Comparison of ENCODE assay signal across 8 cellular contexts in the genomic region with DNA sequence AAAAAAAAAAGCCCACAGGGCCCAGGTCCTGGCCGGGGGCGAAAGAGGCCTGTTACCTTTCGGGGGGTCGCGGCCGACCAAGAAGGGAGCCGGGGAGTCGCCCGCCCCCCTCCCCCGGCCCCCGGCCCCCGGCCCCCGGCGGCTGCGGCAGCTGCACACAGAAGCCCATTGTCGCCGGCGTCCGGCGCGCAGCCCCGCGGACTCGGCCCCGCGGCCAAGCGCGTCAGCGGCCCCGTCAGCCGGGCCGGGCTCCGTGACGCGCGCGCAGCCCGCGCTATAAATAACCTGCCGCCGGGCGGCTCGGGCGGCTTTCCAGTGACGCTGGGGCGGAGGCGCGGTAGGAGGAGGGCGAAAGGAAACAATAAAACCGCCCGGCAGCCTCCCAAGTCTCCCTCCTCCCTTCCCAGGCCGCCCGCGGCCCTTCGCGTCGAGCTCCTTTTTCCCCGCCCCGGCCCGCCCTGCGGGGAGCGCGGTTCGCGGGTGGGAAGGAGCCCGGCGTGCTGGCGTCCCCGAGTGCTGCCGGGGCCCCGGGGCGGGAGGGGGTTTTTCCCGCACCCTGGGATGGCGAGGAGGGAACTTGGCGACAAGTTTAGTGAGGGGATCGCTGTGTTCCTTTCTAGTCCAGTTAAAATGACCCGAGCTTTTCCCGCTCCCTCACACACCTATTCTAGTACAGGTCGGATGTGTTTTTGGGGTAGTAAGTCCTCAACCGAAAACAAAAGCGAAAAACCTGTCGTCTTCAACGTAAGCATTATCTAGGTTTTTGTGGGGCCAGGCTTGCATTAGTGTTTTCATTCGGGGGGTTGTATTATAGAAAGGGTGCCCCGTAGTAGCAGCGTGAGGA. TPM values are rescaled to one million over a fixed set of nuclear protein-coding genes. Genes with fewer than 3 reads are reported as not detected.
DNase-seq lines count a peak whose midpoint lies in the region; ATAC-seq and TF ChIP-seq lines count a peak whose summit lies in the region.

No MANE protein-coding gene starts in this region.

- intact Hi-C loops in ascending aorta (cut with DNase I) (loop anchor here (1.0 to 5.0 kb wide), 4 partner anchors 8 to 830 kb away; no protein-coding TSS in a partner anchor), vagina (cut with DNase I) (loop anchor here (1.0 to 10.0 kb wide), 2 partner anchors 8 to 92 kb away; a partner anchor contains a TSS)

- H3K27ac ChIP-seq in ascending aorta (peak overlapping the region; percentile 100), vagina (peak overlapping the region; percentile 100)

- DNase-seq in NCI-H1436 (lab: John Stamatoyannopoulos, UW) (peak; percentile 88), ascending aorta (ENCODE audit: low spot score in 2 of 2) (peak; percentile 77 to 97), hepatic stellate cell (ENCODE audit: low spot score) (peak; percentile 89), renal cortical epithelial cell (ENCODE audit: low read depth) (peak; percentile 68), vagina (ENCODE audit: extremely low spot score in 2 of 2) (peak in 1 of 2 donors; percentile 96)
- DNase-seq in T-helper 2 cell treated with Interferon-gamma antibody and Interleukin-4, amounts not matched to agents 5 μg/mL and 100 μg/mL, for 36 hours (ENCODE audit: low spot score) = peak; percentile 91

- H3K27me3 ChIP-seq in ascending aorta (no peaks in the 10 kb centered on the region), vagina (no peaks in the 10 kb centered on the region)

- H3K9me3 Mint-ChIP-seq in T-helper 2 cell treated with Interferon-gamma antibody and Interleukin-4, amounts not matched to agents 5 μg/mL and 100 μg/mL, for 36 hours = no peaks in the 10 kb centered on the region

- no peaks in the 10 kb centered on the region for H3K9me3 ChIP-seq in ascending aorta
- H3K9me3 ChIP-seq in vagina = no peaks in the 10 kb centered on the region

- peaks cover 1% of the 10 kb centered on the region for H3K36me3 Mint-ChIP-seq in T-helper 2 cell treated with Interferon-gamma antibody and Interleukin-4, amounts not matched to agents 5 μg/mL and 100 μg/mL, for 36 hours (ENCODE audit: low read depth)

- H3K27me3 Mint-ChIP-seq in T-helper 2 cell treated with Interferon-gamma antibody and Interleukin-4, amounts not matched to agents 5 μg/mL and 100 μg/mL, for 36 hours (ENCODE audit: low read depth) = no peaks in the 10 kb centered on the region

- TF ChIP-seq CTCF in ascending aorta (IDR thresholded peaks at IDR 0.05) (no peak), vagina (IDR thresholded peaks at IDR 0.05) (no peak)

- peak overlapping the region; percentile 98 for H3K27ac Mint-ChIP-seq in T-helper 2 cell treated with Interferon-gamma antibody and Interleukin-4, amounts not matched to agents 5 μg/mL and 100 μg/mL, for 36 hours

- TF ChIP-seq POLR2A in GM15510 (IDR thresholded peaks at IDR 0.05; ENCODE audit: borderline replicate concordance, extremely low read depth, insufficient read length) (peak; percentile 53), vagina (IDR thresholded peaks at IDR 0.05) (peak in 1 of 2 donors; percentile 80)

- H3K36me3 ChIP-seq in ascending aorta (no peaks in the 10 kb centered on the region), vagina (no peaks in the 10 kb centered on the region)

- peak overlapping the region; percentile 94 to 97 for H3K4me3 ChIP-seq in ascending aorta
- peak overlapping the region; percentile 76 to 96 for H3K4me3 ChIP-seq in vagina

- peak; percentile 60 for ATAC-seq in HG02798 (IDR thresholded peaks at IDR 0.05; ENCODE audit: poor library complexity, unreplicated experiment)

- H3K4me1 ChIP-seq in ascending aorta = peaks cover 0 to 11% of the 10 kb centered on the region in 2 donors
- H3K4me1 ChIP-seq in vagina = peaks cover 10% of the 10 kb centered on the region

- peak overlapping the region; percentile 88 for H3K4me3 Mint-ChIP-seq in T-helper 2 cell treated with Interferon-gamma antibody and Interleukin-4, amounts not matched to agents 5 μg/mL and 100 μg/mL, for 36 hours

- peaks cover 45% of the 10 kb centered on the region for H3K4me1 Mint-ChIP-seq in T-helper 2 cell treated with Interferon-gamma antibody and Interleukin-4, amounts not matched to agents 5 μg/mL and 100 μg/mL, for 36 hours (ENCODE audit: low read depth)

RNA-seq across cellular contexts. Expression of a gene that starts 10.0 kb away (rescaled TPM):
- total RNA-seq in ascending aorta = 8.7 TPM
- total RNA-seq in renal cortical epithelial cell = 0.15 TPM in 1 of 2 replicates, not detected in the other
- total RNA-seq in vagina = 17.2 TPM
